9 cellular contexts compared by ENCODE assay signal in genomic region chr9:19173598-19174125, GRCh38. TPM values are rescaled to one million over a fixed set of nuclear protein-coding genes. Genes with fewer than 3 reads are reported as not detected.
DNase-seq lines count a peak whose midpoint lies in the region; ATAC-seq and TF ChIP-seq lines count a peak whose summit lies in the region.
"Had no signal": no experiment of that assay in that cellular context is flagged by ENCODE, and none has a peak within 500 bp of the region (broad histone marks: within the 10 kb centered on the region; RNA-seq: fewer than 3 reads in every experiment).

No MANE protein-coding gene starts in this region.

- H2AFZ ChIP-seq in trophoblast cell (ENCODE audit: insufficient read depth, low read length, poor library complexity) = no peak overlapping the region

- H2AK5ac ChIP-seq in trophoblast cell (ENCODE audit: low read length) = peak overlapping the region; percentile 47

- H3K79me2 ChIP-seq in trophoblast cell (ENCODE audit: control insufficient read depth, insufficient read depth, low read length, poor library complexity) = no peaks in the 10 kb centered on the region

- peak overlapping the region; percentile 65 for H2BK12ac ChIP-seq in trophoblast cell (ENCODE audit: low read length)

- H2BK120ac ChIP-seq in trophoblast cell (ENCODE audit: insufficient read depth, low read length, poor library complexity) = no peak overlapping the region

- H3K9me3 ChIP-seq in RWPE2 (ENCODE audit: severe bottlenecking) = no peaks in the 10 kb centered on the region
- H3K9me3 ChIP-seq in trophoblast cell (ENCODE audit: insufficient read depth, low read depth, low read length) = no peaks in the 10 kb centered on the region

- no peak overlapping the region for H4K12ac ChIP-seq in trophoblast cell (ENCODE audit: low read depth, low read length)

- peak; percentile 29 for ATAC-seq in HG02678 (IDR thresholded peaks at IDR 0.05; ENCODE audit: unreplicated experiment)
- ATAC-seq in RWPE2 (ENCODE audit: low read depth) = peak; percentile 36

- peak overlapping the region; percentile 62 for H4K91ac ChIP-seq in trophoblast cell (ENCODE audit: low read depth, low read length)

- no peak overlapping the region for H2BK5ac ChIP-seq in trophoblast cell (ENCODE audit: low read depth, low read length, poor library complexity)

- no CpG with 5 or more reads among the region's 4 CpGs for WGBS in trophoblast cell (ENCODE audit: extremely low coverage, insufficient coverage, insufficient read length)

- H3K27me3 ChIP-seq in RWPE2 (ENCODE audit: insufficient read depth, poor library complexity, severe bottlenecking) (no peaks in the 10 kb centered on the region), trophoblast cell (ENCODE audit: insufficient read depth, low read length) (no peaks in the 10 kb centered on the region)

- H3K4ac ChIP-seq in trophoblast cell (ENCODE audit: low read depth, low read length) = no peak overlapping the region

- no peak overlapping the region for H4K8ac ChIP-seq in trophoblast cell (ENCODE audit: low read depth, low read length)

- no peak overlapping the region for H3K4me3 ChIP-seq in RWPE2 (ENCODE audit: severe bottlenecking)
- no peak overlapping the region for H3K4me3 ChIP-seq in trophoblast cell (ENCODE audit: low read depth, low read length)

- H3K79me1 ChIP-seq in trophoblast cell (ENCODE audit: low read length) = no peaks in the 10 kb centered on the region

- DNase-seq in NCI-H82 (lab: John Stamatoyannopoulos, UW) = peak; percentile 14
- DNase-seq in NCI-H82 treated with DMSO at 0.1 percent for 48 hours (lab: John Stamatoyannopoulos, UW; ENCODE audit: unreplicated experiment) = no peak
- DNase-seq in RWPE2 (ENCODE audit: low spot score) = no peak
- DNase-seq in trophoblast cell = peak; percentile 30 to 53
- DNase-seq in EL = no peak
- DNase-seq in C1 segment of cervical spinal cord (lab: John Stamatoyannopoulos, UW) = no peak
- DNase-seq in iPS-NIHi7 (ENCODE audit: extremely low spot score) = no peak

- TF ChIP-seq CTCF in RWPE2 (IDR thresholded peaks at IDR 0.05; ENCODE audit: poor library complexity, severe bottlenecking) = no peak

- H3K23ac ChIP-seq in trophoblast cell (ENCODE audit: low read length) = no peak overlapping the region

- H3K4me1 ChIP-seq in RWPE2 (ENCODE audit: insufficient read depth, poor library complexity, severe bottlenecking) = peaks cover 7% of the 10 kb centered on the region
- H3K4me1 ChIP-seq in trophoblast cell (ENCODE audit: control insufficient read depth in 1 of 2, insufficient read depth in 2 of 2, low read length in 2 of 2) = peaks cover 0 to 2% of the 10 kb centered on the region in 2 experiments

- H3K36me3 ChIP-seq in RWPE2 (ENCODE audit: low read depth) = no peaks in the 10 kb centered on the region
- H3K36me3 ChIP-seq in trophoblast cell (ENCODE audit: control insufficient read depth in 1 of 2, insufficient read depth in 2 of 2, low read length in 2 of 2) = no peaks in the 10 kb centered on the region

- no peak overlapping the region for H3K9ac ChIP-seq in trophoblast cell (ENCODE audit: low read length)

- no peak overlapping the region for H3K14ac ChIP-seq in trophoblast cell (ENCODE audit: low read length)

- no peak overlapping the region for H3K27ac ChIP-seq in RWPE2 (ENCODE audit: poor library complexity, severe bottlenecking)
- H3K27ac ChIP-seq in trophoblast cell (ENCODE audit: low read depth, low read length) = no peak overlapping the region
- H3K27ac ChIP-seq: epithelial cell of prostate had no signal

- H3K18ac ChIP-seq in trophoblast cell (ENCODE audit: low read length) = no peak overlapping the region

- no peak overlapping the region for H3K4me2 ChIP-seq in trophoblast cell (ENCODE audit: low read length)

RNA-seq across cellular contexts. Expression of gene PLIN2, which starts 46.4 kb away (rescaled TPM):
- 188 and 192 TPM in 2 replicates for polyA plus RNA-seq in trophoblast cell (2013)

RNA-seq across cellular contexts. Expression of gene DENND4C, which starts 56.8 kb away (rescaled TPM):
- 16.0 and 16.1 TPM in 2 replicates for polyA plus RNA-seq in trophoblast cell (2013)

Comparison
In these comparisons a context has a peak if more than half of its experiments do, and no peak if none do; other contexts are left out.
1. DNase-seq: peak in NCI-H82 (single experiment) and trophoblast cell (2 of 2); none in NCI-H82 treated with DMSO at 0.1 percent for 48 hours (single experiment), RWPE2 (single experiment), EL (single experiment), C1 segment of cervical spinal cord (0 of 14) and iPS-NIHi7 (single experiment).